Comparison of ENCODE assay signal across 16 cellular contexts in the genomic region with DNA sequence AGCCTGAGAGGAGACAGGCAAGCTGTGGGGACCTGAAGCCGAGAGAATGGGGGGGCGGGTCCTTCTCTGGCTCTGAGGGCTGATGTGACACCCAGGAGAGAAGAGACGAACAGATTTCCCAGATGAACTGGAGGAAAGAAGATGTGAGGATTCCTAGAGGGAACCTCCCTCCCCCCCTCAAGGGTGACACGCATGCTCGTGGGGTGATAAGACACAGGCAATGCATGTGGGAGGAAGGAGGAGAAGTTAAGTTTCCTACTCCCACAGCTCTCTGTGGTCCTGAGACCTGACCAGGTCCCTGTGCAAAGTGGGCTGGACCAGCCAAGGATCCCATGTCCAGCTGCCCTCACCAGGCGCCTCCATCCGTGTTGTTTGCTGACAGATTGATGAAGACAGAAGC.
A peak's percentile ranks its signal among the peaks of the same experiment; 100 is the strongest.
DNase-seq lines count a peak whose midpoint lies in the region; ATAC-seq lines count a peak whose summit lies in the region.
"Had no signal": no experiment of that assay in that cellular context is flagged by ENCODE, and none has a peak within 500 bp of the region (broad histone marks: within the 10 kb centered on the region; RNA-seq: fewer than 3 reads in every experiment).

No MANE protein-coding gene starts in this region.

- no peak for DNase-seq in CD4-positive, CD25-positive, alpha-beta regulatory T cell
- no peak for DNase-seq in neuronal stem cell (ENCODE audit: low spot score)
- no peak for DNase-seq in hepatic stellate cell (ENCODE audit: low spot score)
- DNase-seq in C1 segment of cervical spinal cord (lab: John Stamatoyannopoulos, UW) = no peak
- DNase-seq: ACHN; AML-193; CD8-positive, alpha-beta T cell; NCI-H1092 treated with DMSO at 0.1 percent for 48 hours; NCI-H510A treated with DMSO at 0.1 percent for 48 hours; PC-3; SJCRH30 had no signal

- H2AFZ ChIP-seq in neuronal stem cell (ENCODE audit: low read length) = no peak overlapping the region

- no peak overlapping the region for H3K4ac ChIP-seq in neuronal stem cell (ENCODE audit: low read length)

- H4K91ac ChIP-seq in neuronal stem cell (ENCODE audit: low read depth, low read length, poor library complexity) = no peak overlapping the region

- no peaks in the 10 kb centered on the region for H3K79me1 ChIP-seq in neuronal stem cell (ENCODE audit: low read depth, low read length)

- 0 out of 2 replicates have a peak overlapping the region, but pooled peaks have one; percentile 3 for H3K27ac ChIP-seq in BLaER1
- no peak overlapping the region for H3K27ac ChIP-seq in CD4-positive, CD25-positive, alpha-beta regulatory T cell (ENCODE audit: insufficient read depth, low read length, poor library complexity, severe bottlenecking)
- H3K27ac ChIP-seq in neuronal stem cell (replicated peaks; ENCODE audit: low read length) = no peak overlapping the region
- H3K27ac ChIP-seq: KMS-11, SJCRH30 had no signal

- H3K36me3 Mint-ChIP-seq in CD4-positive, CD25-positive, alpha-beta regulatory T cell = no peaks in the 10 kb centered on the region
- H3K36me3 Mint-ChIP-seq in activated T-helper 17 cell treated with anti-CD3 and anti-CD28 coated beads, Interleukin-2, amount 50 U/mL, for 72 hours (ENCODE audit: low read depth) = no peaks in the 10 kb centered on the region
- H3K36me3 Mint-ChIP-seq: CD8-positive, alpha-beta T cell had no signal

- H2BK5ac ChIP-seq in neuronal stem cell (ENCODE audit: low read length) = no peak overlapping the region

- peaks cover 75% of the 10 kb centered on the region for H4K20me1 ChIP-seq in BLaER1

- H3K36me3 ChIP-seq in BLaER1 = peaks cover 73% of the 10 kb centered on the region
- H3K36me3 ChIP-seq in CD4-positive, CD25-positive, alpha-beta regulatory T cell (ENCODE audit: control insufficient read depth, insufficient read depth, low read length) = no peaks in the 10 kb centered on the region
- H3K36me3 ChIP-seq in neuronal stem cell (replicated peaks in 1 of 2; ENCODE audit: control insufficient read depth in 2 of 2, insufficient read depth in 2 of 2, low read length in 2 of 2) = no peaks in the 10 kb centered on the region
- H3K36me3 ChIP-seq: HAP-1, SJCRH30 had no signal

- no peak overlapping the region for H2BK12ac ChIP-seq in neuronal stem cell (ENCODE audit: low read length)

- peaks cover 9 to 38% (median 22%) of the 10 kb centered on the region in 4 donors for H3K4me1 Mint-ChIP-seq in CD4-positive, CD25-positive, alpha-beta regulatory T cell
- H3K4me1 Mint-ChIP-seq in activated T-helper 17 cell treated with anti-CD3 and anti-CD28 coated beads, Interleukin-2, amount 50 U/mL, for 72 hours = peaks cover 22% of the 10 kb centered on the region

- peaks cover 0 to 2% (median 0%) of the 10 kb centered on the region in 7 donors for H3K9me3 Mint-ChIP-seq in CD4-positive, CD25-positive, alpha-beta regulatory T cell
- no peaks in the 10 kb centered on the region for H3K9me3 Mint-ChIP-seq in activated T-helper 17 cell treated with anti-CD3 and anti-CD28 coated beads, Interleukin-2, amount 50 U/mL, for 72 hours
- H3K9me3 Mint-ChIP-seq: CD8-positive, alpha-beta T cell had no signal

- H3K18ac ChIP-seq in neuronal stem cell (ENCODE audit: low read length) = peak overlapping the region; percentile 37

- no peak overlapping the region for H3K14ac ChIP-seq in neuronal stem cell (ENCODE audit: low read length)

- no peaks in the 10 kb centered on the region for H3K27me3 Mint-ChIP-seq in CD4-positive, CD25-positive, alpha-beta regulatory T cell
- H3K27me3 Mint-ChIP-seq in activated T-helper 17 cell treated with anti-CD3 and anti-CD28 coated beads, Interleukin-2, amount 50 U/mL, for 72 hours = no peaks in the 10 kb centered on the region

- no peak overlapping the region for H3K23ac ChIP-seq in neuronal stem cell (ENCODE audit: low read depth, low read length, poor library complexity)

- H3K4me2 ChIP-seq in BLaER1 (no peak overlapping the region), neuronal stem cell (ENCODE audit: insufficient read depth, low read length, poor library complexity, severe bottlenecking) (no peak overlapping the region)
- H3K4me2 ChIP-seq: KMS-11 had no signal

- H3K4me1 ChIP-seq in BLaER1 (peaks cover 71% of the 10 kb centered on the region), neuronal stem cell (ENCODE audit: control insufficient read depth in 2 of 2, insufficient read depth in 1 of 2, low read depth in 1 of 2, low read length in 2 of 2) (peaks cover 5 to 19% of the 10 kb centered on the region in 2 donors)
- H3K4me1 ChIP-seq in CD4-positive, CD25-positive, alpha-beta regulatory T cell (ENCODE audit: control insufficient read depth, insufficient read depth, low read length, poor library complexity, severe bottlenecking) = peaks cover 32% of the 10 kb centered on the region
- H3K4me1 ChIP-seq: HAP-1 had no signal

- no peak overlapping the region for H2BK120ac ChIP-seq in neuronal stem cell (ENCODE audit: low read depth, low read length)

- no peak overlapping the region for H3K9ac ChIP-seq in BLaER1
- no peak overlapping the region for H3K9ac ChIP-seq in neuronal stem cell (ENCODE audit: low read depth, low read length, poor library complexity)
- H3K9ac ChIP-seq: KMS-11 had no signal

- H3K27me3 ChIP-seq in BLaER1 (no peaks in the 10 kb centered on the region), neuronal stem cell (ENCODE audit: control insufficient read depth in 3 of 3, insufficient read depth in 3 of 3, low read depth in 1 of 3, low read length in 3 of 3) (no peaks in the 10 kb centered on the region)
- H3K27me3 ChIP-seq in CD4-positive, CD25-positive, alpha-beta regulatory T cell (ENCODE audit: control insufficient read depth, insufficient read depth, low read length) = no peaks in the 10 kb centered on the region
- H3K27me3 ChIP-seq: SJCRH30 had no signal

- H3K27ac Mint-ChIP-seq in CD4-positive, CD25-positive, alpha-beta regulatory T cell = peak overlapping the region; percentile 20 to 74 (median 59)
- peak overlapping the region; percentile 61 for H3K27ac Mint-ChIP-seq in activated T-helper 17 cell treated with anti-CD3 and anti-CD28 coated beads, Interleukin-2, amount 50 U/mL, for 72 hours
- H3K27ac Mint-ChIP-seq: CD8-positive, alpha-beta T cell had no signal

- no CpG with 5 or more reads among the region's 7 CpGs for WGBS in neuronal stem cell (ENCODE audit: extremely low coverage in 2 of 2, insufficient read length in 2 of 2, insufficient replicate concordance in 1 of 2), 2 donors

- H4K8ac ChIP-seq in neuronal stem cell (ENCODE audit: low read depth, low read length) = no peak overlapping the region

- H3K9me3 ChIP-seq in BLaER1 (no peaks in the 10 kb centered on the region), neuronal stem cell (replicated peaks in 1 of 2; ENCODE audit: control insufficient read depth in 2 of 2, insufficient read depth in 1 of 2, low read depth in 1 of 2, low read length in 2 of 2) (no peaks in the 10 kb centered on the region)
- no peaks in the 10 kb centered on the region for H3K9me3 ChIP-seq in CD4-positive, CD25-positive, alpha-beta regulatory T cell (ENCODE audit: control insufficient read depth in 2 of 2, low read length in 2 of 2)
- H3K9me3 ChIP-seq: HAP-1, SJCRH30 had no signal

- H3K4me3 ChIP-seq in BLaER1 (no peak overlapping the region), neuronal stem cell (ENCODE audit: low read length in 2 of 2) (no peak overlapping the region)
- H3K4me3 ChIP-seq in CD4-positive, CD25-positive, alpha-beta regulatory T cell (ENCODE audit: low read depth, low read length) = no peak overlapping the region
- H3K4me3 ChIP-seq: HAP-1, SJCRH30 had no signal

- H2AK5ac ChIP-seq in neuronal stem cell (ENCODE audit: low read depth, low read length) = no peak overlapping the region

- no peak for ATAC-seq in CD4-positive, CD25-positive, alpha-beta regulatory T cell (ENCODE audit: low read depth in 2 of 2)
- no peak for ATAC-seq in activated T-helper 17 cell treated with anti-CD3 and anti-CD28 coated beads, Interleukin-2, amount 50 U/mL, for 72 hours (replicated peaks)
- ATAC-seq in HG02840 (IDR thresholded peaks at IDR 0.05; ENCODE audit: low FRiP score, unreplicated experiment) = no peak
- ATAC-seq: CD8-positive, alpha-beta T cell; PC-3 had no signal

- H2BK15ac ChIP-seq in neuronal stem cell (ENCODE audit: low read length) = no peak overlapping the region

- no peak overlapping the region for H3K4me3 Mint-ChIP-seq in CD4-positive, CD25-positive, alpha-beta regulatory T cell
- no peak overlapping the region for H3K4me3 Mint-ChIP-seq in activated T-helper 17 cell treated with anti-CD3 and anti-CD28 coated beads, Interleukin-2, amount 50 U/mL, for 72 hours
- H3K4me3 Mint-ChIP-seq: CD8-positive, alpha-beta T cell had no signal
